Comparison of ENCODE assay signal across 16 cellular contexts in the genomic region with DNA sequence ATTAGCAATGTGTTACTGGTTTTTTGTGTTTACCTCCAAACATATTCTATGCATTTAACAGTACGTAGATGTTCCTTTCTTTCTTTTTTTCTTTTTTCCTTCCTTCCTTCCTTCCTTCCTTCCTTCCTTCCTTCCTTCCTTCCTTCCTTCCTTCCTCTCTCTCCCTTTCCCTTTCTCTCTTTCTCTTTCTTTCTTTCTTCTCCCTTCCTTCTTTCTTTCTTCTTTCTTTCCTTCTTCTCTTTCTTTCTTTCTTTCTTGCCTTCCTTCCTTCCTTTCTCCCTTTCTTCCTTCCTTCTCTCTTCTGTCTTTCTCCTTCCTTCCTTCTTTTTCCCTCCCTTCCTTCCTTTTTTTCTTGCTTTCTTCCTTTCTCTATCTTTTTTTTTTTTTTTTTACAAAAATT. TPM values are rescaled to one million over a fixed set of nuclear protein-coding genes. Genes with fewer than 3 reads are reported as not detected.
"Had no signal": no experiment of that assay in that cellular context is flagged by ENCODE, and none has a peak within 500 bp of the region (broad histone marks: within the 10 kb centered on the region; RNA-seq: fewer than 3 reads in every experiment).

No MANE protein-coding gene starts in this region.

- H3K4me1 Mint-ChIP-seq: activated B cell treated with CpG ODN at 0.5 μM for 24 hours; activated CD4-positive, alpha-beta T cell treated with anti-CD3 and anti-CD28 coated beads, Interleukin-2, amount 10 ng/mL, durations not matched to agents 24 days and 14 days; activated T-helper 17 cell treated with anti-CD3 and anti-CD28 coated beads, Interleukin-2, amount 50 U/mL, for 72 hours; central memory CD8-positive, alpha-beta T cell had no signal

- H3K36me3 Mint-ChIP-seq: activated CD4-positive, alpha-beta memory T cell treated with anti-CD3 and anti-CD28 coated beads for 36 hours; activated naive CD8-positive, alpha-beta T cell had no signal

- H3K27ac Mint-ChIP-seq: activated B cell treated with CpG ODN at 0.5 μM for 24 hours; activated CD4-positive, alpha-beta memory T cell treated with anti-CD3 and anti-CD28 coated beads for 36 hours; activated CD4-positive, alpha-beta T cell treated with anti-CD3 and anti-CD28 coated beads, Interleukin-2, amount 10 ng/mL, durations not matched to agents 24 days and 14 days; activated naive CD4-positive, alpha-beta T cell treated with anti-CD3 and anti-CD28 coated beads for 36 hours; activated naive CD8-positive, alpha-beta T cell; activated T-helper 17 cell treated with anti-CD3 and anti-CD28 coated beads, Interleukin-2, amount 50 U/mL, for 72 hours had no signal

- DNase-seq: activated B cell treated with CpG ODN at 0.5 μM for 24 hours; activated CD4-positive, alpha-beta memory T cell treated with anti-CD3 and anti-CD28 coated beads for 36 hours; activated CD4-positive, alpha-beta T cell treated with anti-CD3 and anti-CD28 coated beads for 1 hour; activated CD4-positive, alpha-beta T cell treated with anti-CD3 and anti-CD28 coated beads, Interleukin-2, amount 10 ng/mL, durations not matched to agents 24 days and 14 days; activated CD8-positive, alpha-beta memory T cell treated with anti-CD3 and anti-CD28 coated beads for 24 hours; activated gamma-delta T cell; activated naive CD4-positive, alpha-beta T cell treated with anti-CD3 and anti-CD28 coated beads for 36 hours; activated T-cell treated with anti-CD3 and anti-CD28 coated beads, Interleukin-2, amount 50 U/mL, for 48 hours; cortex of kidney; Karpas-422; NCI-H187 treated with DMSO at 0.1 percent for 48 hours; NCI-H524; T-helper 1 cell had no signal

- H3K9me3 Mint-ChIP-seq: activated CD4-positive, alpha-beta memory T cell treated with anti-CD3 and anti-CD28 coated beads for 36 hours; activated CD4-positive, alpha-beta T cell treated with anti-CD3 and anti-CD28 coated beads, Interleukin-2, amount 10 ng/mL, durations not matched to agents 24 days and 14 days; activated naive CD4-positive, alpha-beta T cell treated with anti-CD3 and anti-CD28 coated beads for 36 hours; activated T-helper 17 cell treated with anti-CD3 and anti-CD28 coated beads, Interleukin-2, amount 50 U/mL, for 72 hours had no signal

- H3K4me3 Mint-ChIP-seq: activated B cell treated with CpG ODN at 0.5 μM for 24 hours; activated CD4-positive, alpha-beta memory T cell treated with anti-CD3 and anti-CD28 coated beads for 36 hours; activated CD4-positive, alpha-beta T cell treated with anti-CD3 and anti-CD28 coated beads, Interleukin-2, amount 10 ng/mL, durations not matched to agents 24 days and 14 days; activated naive CD4-positive, alpha-beta T cell treated with anti-CD3 and anti-CD28 coated beads for 36 hours; activated naive CD8-positive, alpha-beta T cell; activated T-helper 17 cell treated with anti-CD3 and anti-CD28 coated beads, Interleukin-2, amount 50 U/mL, for 72 hours; central memory CD8-positive, alpha-beta T cell had no signal

RNA-seq across cellular contexts. Expression of a gene that starts 46.2 kb away (rescaled TPM):
- total RNA-seq: activated B cell treated with CpG ODN at 0.5 μM for 24 hours had no signal
